26 cellular contexts compared by ENCODE assay signal in genomic region chr5:144698454-144698853, GRCh38.
DNase-seq lines count a peak whose midpoint lies in the region; ATAC-seq and TF ChIP-seq lines count a peak whose summit lies in the region.
"Had no signal": no experiment of that assay in that cellular context is flagged by ENCODE, and none has a peak within 500 bp of the region (broad histone marks: within the 10 kb centered on the region; RNA-seq: fewer than 3 reads in every experiment).

No MANE protein-coding gene starts in this region.

- no peaks in the 10 kb centered on the region for H3K9me2 ChIP-seq in OCI-LY7 (ENCODE audit: insufficient read depth, low read length)

- H3K4me3 ChIP-seq in OCI-LY7 (ENCODE audit: low read depth, low read length, poor library complexity, severe bottlenecking), result no peak overlapping the region
- H3K4me3 ChIP-seq: body of pancreas, tibial artery had no signal

- BruUV-seq in OCI-LY7 (replicated peaks; lab: Mats Ljungman, UMichigan), result no TSS peak

- no peaks in the 10 kb centered on the region for H3K4me1 Mint-ChIP-seq in T-helper 17 cell

- H3K27ac ChIP-seq in epithelial cell of prostate, result peak overlapping the region; percentile 81
- no peak overlapping the region for H3K27ac ChIP-seq in OCI-LY7 (ENCODE audit: low read depth, low read length, poor library complexity, severe bottlenecking)
- H3K27ac ChIP-seq: body of pancreas, tibial artery had no signal

- H3K9me3 ChIP-seq in OCI-LY7 (ENCODE audit: low read length) (no peaks in the 10 kb centered on the region), T-helper 17 cell (ENCODE audit: control insufficient read depth, low read length, poor library complexity, severe bottlenecking) (no peaks in the 10 kb centered on the region)
- H3K9me3 ChIP-seq: body of pancreas, tibial artery had no signal

- H4K20me1 ChIP-seq in OCI-LY7 (ENCODE audit: insufficient read depth, low read length), result no peaks in the 10 kb centered on the region

- H3K27ac Mint-ChIP-seq in T-helper 17 cell, result no peak overlapping the region
- H3K27ac Mint-ChIP-seq: activated naive CD8-positive, alpha-beta T cell; activated T-helper 1 cell treated with anti-CD3 and anti-CD28 coated beads, Interleukin-12 subunit alpha, Interleukin-12 subunit beta, Interleukin-2, Interleukin-4 antibody, amounts not matched to agents 30 ng/mL and 10 ng/mL and 1 ng/mL, durations not matched to agents 14 hours and 24 hours and 36 hours had no signal

- H3K27me3 Mint-ChIP-seq in T-helper 17 cell, result no peaks in the 10 kb centered on the region
- H3K27me3 Mint-ChIP-seq: activated naive CD8-positive, alpha-beta T cell had no signal

- CTCF ChIA-PET in OCI-LY7 (lab: Charles Lee; ENCODE audit: unreplicated experiment), result no interaction called here

- no peak overlapping the region for H2AFZ ChIP-seq in OCI-LY7 (ENCODE audit: low read length)

- no peaks in the 10 kb centered on the region for H3K36me3 ChIP-seq in OCI-LY7 (ENCODE audit: insufficient read depth, low read length)
- H3K36me3 ChIP-seq: tibial artery had no signal

- H3K4me1 ChIP-seq in OCI-LY7 (ENCODE audit: insufficient read depth, low read length, poor library complexity, severe bottlenecking), result no peaks in the 10 kb centered on the region
- H3K4me1 ChIP-seq: body of pancreas had no signal

- intact Hi-C loops in OCI-LY7 (cut with micrococcal nuclease; ENCODE audit: unreplicated experiment), result no loop called here

- no peak for TF ChIP-seq CTCF in OCI-LY7 (conservative IDR thresholded peaks at IDR 0.05; ENCODE audit: low read length)

- no peak overlapping the region for H3K4me3 Mint-ChIP-seq in T-helper 17 cell
- H3K4me3 Mint-ChIP-seq: activated naive CD8-positive, alpha-beta T cell; activated T-helper 1 cell treated with anti-CD3 and anti-CD28 coated beads, Interleukin-12 subunit alpha, Interleukin-12 subunit beta, Interleukin-2, Interleukin-4 antibody, amounts not matched to agents 30 ng/mL and 10 ng/mL and 1 ng/mL, durations not matched to agents 14 hours and 24 hours and 36 hours had no signal

- POLR2A ChIA-PET in OCI-LY7 (lab: Charles Lee), result interaction anchor here (0.6 to 1.1 kb wide), 3 partner anchors 14 to 647 kb away, joined by 3 to 7 read pairs (median 4); no protein-coding TSS in a partner anchor

- H3K36me3 Mint-ChIP-seq in T-helper 17 cell (ENCODE audit: low read depth), result no peaks in the 10 kb centered on the region
- H3K36me3 Mint-ChIP-seq: activated naive CD8-positive, alpha-beta T cell had no signal

- no peaks in the 10 kb centered on the region for H3K79me2 ChIP-seq in OCI-LY7 (ENCODE audit: insufficient read depth, low read depth, low read length)

- DNase-seq in EL (peak; percentile 52), NCI-H69 (lab: John Stamatoyannopoulos, UW) (peak; percentile 79), epithelial cell of prostate (ENCODE audit: low read depth, low spot score) (no peak), myocyte (ENCODE audit: low read depth) (peak; percentile 4), middle frontal gyrus (ENCODE audit: extremely low spot score, low spot score) (no peak), germinal center (ENCODE audit: low spot score) (no peak), OCI-LY7 (ENCODE audit: low spot score) (no peak), T-helper 17 cell (no peak)
- DNase-seq: activated CD4-positive, alpha-beta T cell treated with anti-CD3 and anti-CD28 coated beads for 1 hour; AML-193; body of pancreas; COR-L47; dermis blood vessel endothelial cell; erythroblast; glutamatergic neuron; left ventricle myocardium superior; MM.1S; NCI-H2029 treated with DMSO at 0.1 percent for 48 hours; occipital lobe; RPMI8226; stimulated activated CD4-positive, alpha-beta T cell treated with anti-CD3 and anti-CD28 coated beads, Interleukin-1b, Interleukin-23, amount 100 ng/mL, for 48 hours; stimulated activated naive CD8-positive, alpha-beta T cell treated with anti-CD3 and anti-CD28 coated beads, Interleukin-15, Interleukin-2, amounts not matched to agents 100 U/mL and 50 U/mL, for 24 hours; tibial artery had no signal

- no peak for ATAC-seq in T-helper 17 cell
- ATAC-seq: body of pancreas; HepG2; left ventricle myocardium superior; stimulated activated naive CD8-positive, alpha-beta T cell treated with anti-CD3 and anti-CD28 coated beads, Interleukin-15, Interleukin-2, amounts not matched to agents 100 U/mL and 50 U/mL, for 24 hours had no signal

- no peak overlapping the region for H3K4me2 ChIP-seq in OCI-LY7 (ENCODE audit: low read length)

Comparison
In these comparisons a context has a peak if more than half of its experiments do, and no peak if none do; other contexts are left out.
1. DNase-seq: peak in EL (single experiment), NCI-H69 (single experiment) and myocyte (single experiment); none in epithelial cell of prostate (single experiment), middle frontal gyrus (single experiment), germinal center (single experiment), OCI-LY7 (single experiment) and T-helper 17 cell (0 of 3).